Comparison of ENCODE assay signal across 10 cellular contexts in the genomic region with DNA sequence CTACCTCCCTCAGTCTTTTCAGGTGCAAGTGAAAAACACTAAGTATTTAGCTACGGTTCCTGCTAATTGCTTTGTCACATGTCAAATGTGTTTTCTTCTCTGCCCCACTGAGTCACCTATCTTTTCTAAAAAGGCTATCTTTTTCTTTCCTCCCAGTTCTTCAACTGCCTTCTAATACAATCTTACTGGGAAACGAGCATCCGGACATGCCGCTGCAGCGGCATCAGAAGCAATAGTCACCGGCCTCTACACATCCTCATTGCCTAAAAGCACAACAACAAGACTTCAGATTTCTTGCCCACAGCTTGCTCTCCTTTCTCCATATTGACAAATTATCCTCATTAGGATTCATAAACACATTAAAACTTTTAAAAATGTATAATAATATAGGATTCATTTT. TPM values are rescaled to one million over a fixed set of nuclear protein-coding genes. Genes with fewer than 3 reads are reported as not detected.
A peak's percentile ranks its signal among the peaks of the same experiment; 100 is the strongest.
DNase-seq lines count a peak whose midpoint lies in the region; FAIRE-seq and TF ChIP-seq lines count a peak whose summit lies in the region.
"Had no signal": no experiment of that assay in that cellular context is flagged by ENCODE, and none has a peak within 500 bp of the region (broad histone marks: within the 10 kb centered on the region; RNA-seq: fewer than 3 reads in every experiment).

No MANE protein-coding gene starts in this region.

- no peak overlapping the region for H2AK5ac ChIP-seq in H1 (ENCODE audit: low read depth, low read length)
- no peak overlapping the region for H2AK5ac ChIP-seq in trophoblast cell (ENCODE audit: low read length)

- H3K4ac ChIP-seq in H1 (replicated peaks; ENCODE audit: insufficient read length, low read depth, low read length) (no peak overlapping the region), trophoblast cell (ENCODE audit: low read depth, low read length) (no peak overlapping the region)

- H3K23me2 ChIP-seq in H1 (ENCODE audit: low read depth, low read length) = peaks cover 7% of the 10 kb centered on the region

- H3K79me2 ChIP-seq in H1 (ENCODE audit: control insufficient read depth in 1 of 2, insufficient read depth in 2 of 2, low read length in 2 of 2) (no peaks in the 10 kb centered on the region), trophoblast cell (ENCODE audit: control insufficient read depth, insufficient read depth, low read length, poor library complexity) (peaks cover 6% of the 10 kb centered on the region)

- no peak overlapping the region for H3K56ac ChIP-seq in H1 (replicated peaks; ENCODE audit: insufficient read length, low read depth, low read length)

- TF ChIP-seq RAD21 in H1 (IDR thresholded peaks at IDR 0.05 in 1 of 2, conservative IDR thresholded peaks at IDR 0.05 in 1 of 2; ENCODE audit: low read depth in 2 of 2, low read length in 2 of 2) = no peak

- POLR2A ChIA-PET in H1 (lab: Charles Lee; ENCODE audit: partially characterized antibody) = no interaction called here

- H4K8ac ChIP-seq in H1 (ENCODE audit: extremely low read depth, insufficient read depth, low read length) (no peak overlapping the region), trophoblast cell (ENCODE audit: low read depth, low read length) (no peak overlapping the region)

- H2BK20ac ChIP-seq in H1 (ENCODE audit: low read length) = no peak overlapping the region

- H3K14ac ChIP-seq in H1 (ENCODE audit: insufficient read length) (no peak overlapping the region), trophoblast cell (ENCODE audit: low read length) (no peak overlapping the region)

- peak overlapping the region; percentile 92 to 100; a peak in 3 of 4 replicates for H3K4me2 ChIP-seq in H1 (ENCODE audit: insufficient read depth in 1 of 2, low read depth in 2 of 2, low read length in 2 of 2)
- H3K4me2 ChIP-seq in trophoblast cell (ENCODE audit: low read length) = peak overlapping the region; percentile 15

- H4K5ac ChIP-seq in H1 (ENCODE audit: insufficient read length, low read depth, low read length) = no peak overlapping the region

- H2BK12ac ChIP-seq in H1 (ENCODE audit: low read depth, low read length) = no peak overlapping the region
- H2BK12ac ChIP-seq in trophoblast cell (ENCODE audit: low read length) = no peak overlapping the region

- DNase-seq in AG09309 (ENCODE audit: low read depth) (no peak), NCI-H146 (lab: John Stamatoyannopoulos, UW) (peak; percentile 10), H1 (ENCODE audit: low read depth in 1 of 2, low spot score in 2 of 2) (no peak), trophoblast cell (no peak), thyroid gland (no peak), NCI-H1105 treated with DMSO at 0.1 percent for 48 hours (lab: John Stamatoyannopoulos, UW) (no peak), iPS-NIHi7 (ENCODE audit: extremely low spot score) (no peak), HuH-7 (ENCODE audit: low spot score) (no peak)
- DNase-seq: activated CD4-positive, CD25-positive, alpha-beta regulatory T cell treated with anti-CD3 and anti-CD28 coated beads, Interleukin-2, amount 50 U/mL, for 72 hours; NCI-H446 had no signal

- H2BK120ac ChIP-seq in H1 (replicated peaks; ENCODE audit: low read depth, low read length) = no peak overlapping the region
- H2BK120ac ChIP-seq in trophoblast cell (ENCODE audit: insufficient read depth, low read length, poor library complexity) = no peak overlapping the region

- TF ChIP-seq CTCF in AG09309 (IDR thresholded peaks at IDR 0.05; ENCODE audit: control insufficient read depth, insufficient read depth, low read depth, low read length, missing control alignments) (no peak), H1 (IDR thresholded peaks at IDR 0.05; ENCODE audit: control extremely low read depth in 1 of 3, insufficient read depth in 1 of 3, low read depth in 1 of 3, low read length in 3 of 3) (no peak), thyroid gland (IDR thresholded peaks at IDR 0.05) (no peak)

- H3K27me3 ChIP-seq in H1 (replicated peaks in 1 of 4; ENCODE audit: control insufficient read depth in 3 of 4, extremely low read depth in 1 of 4, insufficient read depth in 3 of 4, low read length in 3 of 4) = peaks cover 0 to 5% (median 5%) of the 10 kb centered on the region in 4 experiments; a peak in 4 of 7 replicates
- no peaks in the 10 kb centered on the region for H3K27me3 ChIP-seq in trophoblast cell (ENCODE audit: insufficient read depth, low read length)
- H3K27me3 ChIP-seq in thyroid gland = no peaks in the 10 kb centered on the region

- H2BK15ac ChIP-seq in H1 (ENCODE audit: low read length) = no peak overlapping the region

- H3K18ac ChIP-seq in H1 (ENCODE audit: extremely low read depth, low read length) (no peak overlapping the region), trophoblast cell (ENCODE audit: low read length) (no peak overlapping the region)

- no peaks in the 10 kb centered on the region for H4K20me1 ChIP-seq in H1 (replicated peaks in 1 of 2; ENCODE audit: control insufficient read depth in 1 of 2, insufficient read depth in 2 of 2, low read length in 2 of 2)

- peaks cover 0 to 3% (median 2%) of the 10 kb centered on the region in 4 experiments; a peak in 6 of 7 replicates for H3K4me1 ChIP-seq in H1 (replicated peaks in 1 of 4; ENCODE audit: control insufficient read depth in 3 of 4, insufficient read depth in 4 of 4, low read length in 3 of 4)
- H3K4me1 ChIP-seq in trophoblast cell (ENCODE audit: control insufficient read depth in 1 of 2, insufficient read depth in 2 of 2, low read length in 2 of 2) = peaks cover 2% of the 10 kb centered on the region in 2 experiments
- peaks cover 0 to 2% of the 10 kb centered on the region in 2 donors for H3K4me1 ChIP-seq in thyroid gland

- H2AFZ ChIP-seq in H1 (ENCODE audit: low read length) (no peak overlapping the region), trophoblast cell (ENCODE audit: insufficient read depth, low read length, poor library complexity) (no peak overlapping the region)

- no peak overlapping the region; a peak in 1 of 7 replicates for H3K9ac ChIP-seq in H1 (replicated peaks in 1 of 4; ENCODE audit: extremely low read depth in 1 of 4, low read depth in 3 of 4, low read length in 3 of 4)
- H3K9ac ChIP-seq in trophoblast cell (ENCODE audit: low read length) = no peak overlapping the region

- TF ChIP-seq EP300 in H1 (IDR thresholded peaks at IDR 0.05; ENCODE audit: borderline replicate concordance in 1 of 2, low read depth in 2 of 2, low read length in 2 of 2) = no peak

- H3K4me3 ChIP-seq in AG09309 (ENCODE audit: control insufficient read depth, low read depth, low read length) (peak overlapping the region; percentile 57), H1 (ENCODE audit: extremely low read depth in 1 of 4, insufficient read depth in 2 of 4, low read depth in 3 of 4, low read length in 4 of 4) (peak overlapping the region in 2 of 4 experiments; percentile 85 to 88; a peak in 5 of 8 replicates), trophoblast cell (ENCODE audit: low read depth, low read length) (no peak overlapping the region), thyroid gland (replicated peaks in 1 of 3) (peak overlapping the region in 1 of 3 donors; percentile 38)

- H4K12ac ChIP-seq in trophoblast cell (ENCODE audit: low read depth, low read length) = no peak overlapping the region

- H3K23ac ChIP-seq in H1 (ENCODE audit: insufficient read length) (no peak overlapping the region), trophoblast cell (ENCODE audit: low read length) (no peak overlapping the region)

- no peak overlapping the region for H2BK5ac ChIP-seq in H1 (ENCODE audit: low read depth, low read length)
- H2BK5ac ChIP-seq in trophoblast cell (ENCODE audit: low read depth, low read length, poor library complexity) = no peak overlapping the region

- H3K9me3 ChIP-seq in H1 (ENCODE audit: insufficient read depth in 2 of 2, low read depth in 1 of 2, low read length in 1 of 2) (no peaks in the 10 kb centered on the region), trophoblast cell (ENCODE audit: insufficient read depth, low read depth, low read length) (no peaks in the 10 kb centered on the region), thyroid gland (no peaks in the 10 kb centered on the region)

- CTCF ChIA-PET in H1 (lab: Charles Lee; ENCODE audit: partially characterized antibody) = interaction anchor here (0.5 to 1.4 kb wide), 6 partner anchors 9 to 1164 kb away, joined by 3 to 6 read pairs (median 3); no protein-coding TSS in a partner anchor

- H3K79me1 ChIP-seq in H1 (ENCODE audit: low read depth, low read length) (no peaks in the 10 kb centered on the region), trophoblast cell (ENCODE audit: low read length) (peaks cover 7% of the 10 kb centered on the region)

- H4K91ac ChIP-seq in H1 (replicated peaks; ENCODE audit: insufficient read length, low read length) = no peak overlapping the region
- H4K91ac ChIP-seq in trophoblast cell (ENCODE audit: low read depth, low read length) = no peak overlapping the region

- H3K36me3 ChIP-seq in H1 (ENCODE audit: control insufficient read depth in 2 of 4, insufficient read depth in 4 of 4, low read length in 3 of 4) (no peaks in the 10 kb centered on the region), trophoblast cell (ENCODE audit: control insufficient read depth in 1 of 2, insufficient read depth in 2 of 2, low read length in 2 of 2) (no peaks in the 10 kb centered on the region), thyroid gland (no peaks in the 10 kb centered on the region)

- intact Hi-C loops in thyroid gland (cut with DNase I) = no loop called here

- FAIRE-seq in H1 (lab: Jason Lieb, UNC) = no peak

- TF ChIP-seq POLR2A in H1 (IDR thresholded peaks at IDR 0.05; ENCODE audit: control extremely low read depth in 1 of 2, low read depth in 2 of 2, low read length in 2 of 2) (no peak), thyroid gland (IDR thresholded peaks at IDR 0.05) (no peak)

- 46% methylated on average over 6 of the region's 6 CpGs; no CpG with 5 or more reads in 1 of the 2 experiments for WGBS in H1 (ENCODE audit: extremely low coverage in 1 of 2, insufficient coverage in 1 of 2, insufficient read length in 1 of 2, insufficient replicate concordance in 2 of 2, low coverage in 1 of 2, low lambda C conversion rate in 2 of 2, missing lambda C conversion rate in 1 of 2), 2 experiments
- WGBS in trophoblast cell (ENCODE audit: extremely low coverage, insufficient coverage, insufficient read length) = no CpG with 5 or more reads among the region's 6 CpGs
- WGBS in thyroid gland, 2 donors = 22 to 25% methylated on average over 6 of the region's 6 CpGs

- H3K27ac ChIP-seq in H1 (ENCODE audit: low read depth, low read length) (no peak overlapping the region), trophoblast cell (ENCODE audit: low read depth, low read length) (no peak overlapping the region), thyroid gland (no peak overlapping the region)

RNA-seq across cellular contexts. Expression of a gene that starts 1.2 kb away (rescaled TPM):
- total RNA-seq in H1 (2021; fragmentation: NEBNext Ultra II Directional; extraction: Animal tissue kit (Norgen Biotek cat#: 25700)) = 0.60 and 0.77 TPM in 2 replicates
- polyA plus RNA-seq in H1 (2011; rRNA removed) = 0.08 and 0.12 TPM in 2 replicates
- polyA plus RNA-seq in H1 (2011; cell fraction: cytosol; rRNA removed) = 0.17 TPM
- 0.16 TPM for polyA plus RNA-seq in H1 (2011; cell fraction: nucleus; rRNA removed)
- polyA plus RNA-seq in H1 (2012, experiment 1 of 2) = 0.15 to 0.47 TPM (median 0.28 TPM) in 4 replicates
- polyA plus RNA-seq in H1 (2012, experiment 2 of 2) = 0.01 TPM
- polyA plus RNA-seq in H1 (2013, experiment 1 of 2) = 0.53 TPM
- polyA plus RNA-seq in H1 (2013, experiment 2 of 2) = 0.50 TPM
- polyA minus RNA-seq in H1 (2011; rRNA and poly(A)+ RNA removed) = 1.2 and 1.7 TPM in 2 replicates
- 0.29 TPM for polyA minus RNA-seq in H1 (2011; cell fraction: cytosol; rRNA and poly(A)+ RNA removed)
- 1.2 TPM for polyA minus RNA-seq in H1 (2011; cell fraction: nucleus; rRNA and poly(A)+ RNA removed)
- 2.1 and 2.5 TPM in 2 replicates for polyA plus RNA-seq in trophoblast cell (2013)
- 10 to 100 TPM in 2 of 4 donors, 1 to 10 TPM in 2; 2.8 to 22.4 (median 12.9) TPM for total RNA-seq in thyroid gland
